8 cellular contexts compared by ENCODE assay signal in genomic region chr4:7067147-7067522, GRCh38. TPM values are rescaled to one million over a fixed set of nuclear protein-coding genes. Genes with fewer than 3 reads are reported as not detected.
A peak's percentile ranks its signal among the peaks of the same experiment; 100 is the strongest.
DNase-seq lines count a peak whose midpoint lies in the region; ATAC-seq, FAIRE-seq and TF ChIP-seq lines count a peak whose summit lies in the region.

No MANE protein-coding gene starts in this region.

- DNase-seq in AG04449 (ENCODE audit: low read depth, low spot score) = no peak
- DNase-seq in NOMO-1 treated with DMSO at 0.1 percent for 48 hours (lab: John Stamatoyannopoulos, UW; ENCODE audit: unreplicated experiment) = peak; percentile 65
- DNase-seq in coronary artery (ENCODE audit: low spot score) = no peak
- DNase-seq in natural killer cell treated with Interleukin-12 subunit alpha and Interleukin-12 subunit beta and Interleukin-15 and Interleukin-18, amount 100 ng/mL, for 72 hours (ENCODE audit: low spot score) = no peak
- DNase-seq in NCI-H1694 treated with DMSO at 0.1 percent for 48 hours (lab: John Stamatoyannopoulos, UW) = no peak
- no peak for DNase-seq in putamen (ENCODE audit: low spot score)
- DNase-seq in frontal cortex (ENCODE audit: low spot score in 2 of 2) = no peak

- peak overlapping the region; percentile 94 for H3K4me3 Mint-ChIP-seq in natural killer cell treated with Interleukin-12 subunit alpha and Interleukin-12 subunit beta and Interleukin-15 and Interleukin-18, amount 100 ng/mL, for 72 hours

- TF ChIP-seq CTCF in AG04449 (IDR thresholded peaks at IDR 0.05; ENCODE audit: insufficient read depth, low read length, missing control alignments) (no peak), coronary artery (IDR thresholded peaks at IDR 0.05) (no peak)

- CTCF ChIA-PET in AG04449 (lab: Yijun Ruan, JAX) = interaction anchor here (2.3 to 11.8 kb wide), 9 partner anchors 8 to 348 kb away, joined by 10 to 173 read pairs (median 87); partner anchors contain the start of genes BLOC1S4, TADA2B and TBC1D14

- H3K27ac Mint-ChIP-seq in natural killer cell treated with Interleukin-12 subunit alpha and Interleukin-12 subunit beta and Interleukin-15 and Interleukin-18, amount 100 ng/mL, for 72 hours = peak overlapping the region; percentile 90 to 94

- peak; percentile 17 for ATAC-seq in GM19455 (IDR thresholded peaks at IDR 0.05; ENCODE audit: unreplicated experiment)
- ATAC-seq in natural killer cell treated with Interleukin-12 subunit alpha and Interleukin-12 subunit beta and Interleukin-15 and Interleukin-18, amount 100 ng/mL, for 72 hours = peak; percentile 33 to 54

- H3K27me3 Mint-ChIP-seq in natural killer cell treated with Interleukin-12 subunit alpha and Interleukin-12 subunit beta and Interleukin-15 and Interleukin-18, amount 100 ng/mL, for 72 hours = peaks cover 2 to 6% of the 10 kb centered on the region in 2 donors

- H3K4me3 ChIP-seq in AG04449 (ENCODE audit: low read depth, low read length) (peak overlapping the region; percentile 89), coronary artery (peak overlapping the region; percentile 84)

- H3K27ac ChIP-seq in coronary artery = peak overlapping the region; percentile 84 to 88

- no peaks in the 10 kb centered on the region for H3K9me3 Mint-ChIP-seq in natural killer cell treated with Interleukin-12 subunit alpha and Interleukin-12 subunit beta and Interleukin-15 and Interleukin-18, amount 100 ng/mL, for 72 hours

- POLR2A ChIA-PET in AG04449 (lab: Yijun Ruan, JAX) = interaction anchor here (1.0 to 2.1 kb wide), 6 partner anchors 17 to 347 kb away, joined by 3 to 11 read pairs (median 4); partner anchors contain the start of gene TADA2B

- H3K36me3 Mint-ChIP-seq in natural killer cell treated with Interleukin-12 subunit alpha and Interleukin-12 subunit beta and Interleukin-15 and Interleukin-18, amount 100 ng/mL, for 72 hours = peaks cover 7% of the 10 kb centered on the region

- FAIRE-seq in frontal cortex (lab: Jason Lieb, UNC) = no peak

- H3K4me1 Mint-ChIP-seq in natural killer cell treated with Interleukin-12 subunit alpha and Interleukin-12 subunit beta and Interleukin-15 and Interleukin-18, amount 100 ng/mL, for 72 hours (ENCODE audit: low read depth in 2 of 2) = peaks cover 32 to 57% of the 10 kb centered on the region in 2 donors

RNA-seq across cellular contexts. Expression of gene GRPEL1, which starts 0.7 kb away (rescaled TPM):
- total RNA-seq in natural killer cell treated with Interleukin-12 subunit alpha and Interleukin-12 subunit beta and Interleukin-15 and Interleukin-18, amount 100 ng/mL, for 72 hours = 10 to 100 TPM; 71.0 to 73.6 TPM
- 15.1 TPM for total RNA-seq in frontal cortex

RNA-seq across cellular contexts. Expression of gene TADA2B, which starts 24.0 kb away (rescaled TPM):
- 10 to 100 TPM; 15.8 to 16.9 TPM for total RNA-seq in natural killer cell treated with Interleukin-12 subunit alpha and Interleukin-12 subunit beta and Interleukin-15 and Interleukin-18, amount 100 ng/mL, for 72 hours
- total RNA-seq in frontal cortex = 19.2 TPM
